8 cellular contexts compared by ENCODE assay signal in the genomic region with DNA sequence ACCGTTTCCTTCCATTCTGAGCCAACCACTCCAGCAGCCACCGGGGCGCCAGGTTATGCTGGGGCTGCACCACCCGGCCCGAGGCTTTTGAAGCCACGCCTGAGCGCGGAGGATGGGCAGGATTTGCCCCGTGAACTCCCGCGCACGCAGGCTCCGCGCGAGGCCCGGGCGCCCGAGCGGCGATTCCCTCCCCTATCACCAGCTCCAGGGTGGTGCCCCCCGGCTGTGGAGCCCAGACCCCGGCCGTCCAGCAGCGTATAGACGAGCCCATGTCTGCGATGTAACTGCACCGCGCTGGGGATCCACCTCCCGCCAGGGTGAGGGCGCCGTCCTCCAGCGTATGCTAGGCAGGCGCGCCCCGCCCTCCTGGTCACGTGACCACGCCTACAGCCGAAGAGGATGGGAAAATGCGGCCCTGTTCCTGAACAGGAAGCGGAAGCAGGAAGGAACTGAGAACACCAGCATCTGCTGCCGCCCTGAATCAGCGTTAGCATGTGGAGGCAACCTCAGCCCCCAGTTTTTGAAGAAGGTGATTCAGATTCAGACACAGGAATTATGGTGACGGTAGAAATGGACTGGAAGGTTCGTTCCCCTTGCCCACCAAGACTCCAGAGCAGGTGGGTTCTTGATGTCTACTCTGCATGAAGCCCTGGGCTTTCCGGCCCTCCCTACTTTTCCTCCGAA. TPM values are rescaled to one million over a fixed set of nuclear protein-coding genes. Genes with fewer than 3 reads are reported as not detected.
DNase-seq lines count a peak whose midpoint lies in the region; ATAC-seq and TF ChIP-seq lines count a peak whose summit lies in the region.

No MANE protein-coding gene starts in this region.

- H3K27me3 ChIP-seq in uterus: no peaks in the 10 kb centered on the region

- no peaks in the 10 kb centered on the region for H3K4me1 ChIP-seq in uterus

- H3K4me3 Mint-ChIP-seq in T-cell: peak overlapping the region; percentile 87 to 93 (median 88)

- H3K36me3 ChIP-seq in uterus: no peaks in the 10 kb centered on the region

- CTCF ChIA-PET in T-cell (lab: Charles Lee): no interaction called here

- no peaks in the 10 kb centered on the region for H3K27me3 Mint-ChIP-seq in T-cell

- no peaks in the 10 kb centered on the region for H3K9me3 ChIP-seq in uterus

- DNase-seq in NCI-H1417 (lab: John Stamatoyannopoulos, UW) (peak; percentile 92 to 98 (median 97)), T-cell (peak; percentile 81 to 96 (median 90)), amygdala (lab: John Stamatoyannopoulos, UW) (peak; percentile 48 to 95 (median 85)), left ventricle myocardium superior (peak; percentile 98), pulmonary artery endothelial cell (ENCODE audit: low read depth, low spot score) (peak; percentile 78), uterus (peak; percentile 92 to 95)

- peaks cover 49 to 58% (median 51%) of the 10 kb centered on the region in 3 donors for H3K4me1 Mint-ChIP-seq in T-cell

- POLR2A ChIA-PET in T-cell (lab: Charles Lee): no interaction called here

- peak; percentile 80 for TF ChIP-seq CTCF in GM12875 (IDR thresholded peaks at IDR 0.05; ENCODE audit: borderline replicate concordance, insufficient read depth, low read depth, low read length)
- TF ChIP-seq CTCF in uterus (IDR thresholded peaks at IDR 0.05): peak; percentile 36 to 63 (median 56)

- ATAC-seq in HG02759 (IDR thresholded peaks at IDR 0.05; ENCODE audit: unreplicated experiment): peak; percentile 87
- ATAC-seq in T-cell (replicated peaks in 1 of 4): peak; percentile 86 to 87 (median 86)
- ATAC-seq in left ventricle myocardium superior: peak; percentile 97

- H3K4me3 ChIP-seq in GM12875 (ENCODE audit: low read depth, low read length) (peak overlapping the region; percentile 63), uterus (peak overlapping the region; percentile 69 to 72)

- intact Hi-C loops in left ventricle myocardium superior (cut with micrococcal nuclease) (no loop called here), uterus (cut with DNase I; ENCODE audit: low total_unique reads) (no loop called here)

- H3K9me3 Mint-ChIP-seq in T-cell: no peaks in the 10 kb centered on the region

- H3K36me3 Mint-ChIP-seq in T-cell: peaks cover 13% of the 10 kb centered on the region

- peak; percentile 56 to 63 for TF ChIP-seq POLR2A in uterus (IDR thresholded peaks at IDR 0.05)

- H3K27ac ChIP-seq in uterus: peak overlapping the region; percentile 80 to 90

- H3K27ac Mint-ChIP-seq in T-cell: peak overlapping the region; percentile 93

RNA-seq across cellular contexts. Expression of gene VPS26C, which starts 46.0 kb away (rescaled TPM):
- total RNA-seq in T-cell (10 to 100 TPM; 47.8 to 62.7 (median 57.5) TPM), left ventricle myocardium superior (49.9 TPM), pulmonary artery endothelial cell (62.4 and 71.0 TPM in 2 replicates), uterus (100 to 1,000 TPM in 1 of 4 donors, 10 to 100 TPM in 3; 44.8 to 179 (median 56.0) TPM)

Comparison
In these comparisons a context has a peak if more than half of its experiments do, and no peak if none do; other contexts are left out.
1. Peak in every context shown above with its lines: DNase-seq, ATAC-seq, H3K4me3 ChIP-seq and H3K27ac ChIP-seq.